ENCODE assay signal across 16 cellular contexts in the genomic region with DNA sequence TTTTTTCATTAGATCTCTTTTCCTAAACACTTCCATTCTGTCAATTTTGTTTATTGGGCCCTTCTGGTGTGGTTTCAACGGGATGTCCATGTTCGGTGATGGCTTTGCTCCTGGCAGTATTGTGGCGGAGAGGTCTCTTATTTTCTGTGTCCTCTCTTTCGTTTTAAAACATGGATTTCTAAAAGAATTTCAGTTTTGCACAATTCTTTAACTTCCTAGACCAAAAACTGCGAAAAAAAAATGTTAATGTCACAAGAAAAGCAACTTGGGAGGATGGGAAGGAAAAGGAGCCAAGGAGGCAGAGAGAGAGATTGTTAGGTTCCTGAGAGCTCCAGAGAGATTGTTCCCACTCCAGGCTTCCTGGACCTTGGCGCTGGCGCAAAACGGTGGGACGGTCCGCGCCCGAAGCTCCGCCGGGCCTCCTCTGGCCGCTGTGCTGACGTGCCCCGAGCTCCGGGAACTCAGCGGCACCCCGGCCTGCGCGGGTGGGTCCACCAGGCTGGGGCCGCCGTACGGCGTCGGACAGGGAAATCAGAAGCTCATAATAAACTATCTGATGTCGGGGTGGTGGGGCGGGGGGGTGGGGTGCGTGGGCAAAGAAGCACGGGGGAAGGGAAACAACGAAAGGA. TPM values are rescaled to one million over a fixed set of nuclear protein-coding genes. Genes with fewer than 3 reads are reported as not detected.
A peak's percentile ranks its signal among the peaks of the same experiment; 100 is the strongest.
DNase-seq lines count a peak whose midpoint lies in the region; ATAC-seq and TF ChIP-seq lines count a peak whose summit lies in the region.
"Had no signal": no experiment of that assay in that cellular context is flagged by ENCODE, and none has a peak within 500 bp of the region (broad histone marks: within the 10 kb centered on the region; RNA-seq: fewer than 3 reads in every experiment).

No MANE protein-coding gene starts in this region.

- DNase-seq in right cardiac atrium: no peak
- DNase-seq in right atrium auricular region (ENCODE audit: low spot score): no peak
- DNase-seq in activated CD8-positive, alpha-beta T cell treated with anti-CD3 and anti-CD28 coated beads for 36 hours: no peak
- DNase-seq in thoracic aorta (ENCODE audit: low spot score): no peak
- no peak for DNase-seq in DMS 273 (lab: John Stamatoyannopoulos, UW; ENCODE audit: unreplicated experiment)
- no peak for DNase-seq in NCI-H69 (lab: John Stamatoyannopoulos, UW)
- DNase-seq: erythroblast; NCI-H1694; stimulated activated CD4-positive, alpha-beta T cell treated with anti-CD3 and anti-CD28 coated beads, Interleukin-12 subunit alpha, Interleukin-12 subunit beta, amount 100 ng/mL, for 4 hours; SW 1271 had no signal

- no peaks in the 10 kb centered on the region for H3K9me3 Mint-ChIP-seq in activated CD8-positive, alpha-beta T cell treated with anti-CD3 and anti-CD28 coated beads for 36 hours

- POLR2A ChIA-PET in activated CD8-positive, alpha-beta T cell treated with anti-CD3 and anti-CD28 coated beads for 36 hours (lab: Charles Lee): no interaction called here

- no peak overlapping the region for H3K9ac ChIP-seq in iPS-18a (ENCODE audit: low read length)
- H3K9ac ChIP-seq: BLaER1 had no signal

- H3K27ac Mint-ChIP-seq in activated CD8-positive, alpha-beta T cell treated with anti-CD3 and anti-CD28 coated beads for 36 hours: no peak overlapping the region

- WGBS in right cardiac atrium: 6% methylated on average over 32 of the region's 32 CpGs

- CTCF ChIA-PET in activated CD8-positive, alpha-beta T cell treated with anti-CD3 and anti-CD28 coated beads for 36 hours (lab: Charles Lee): interaction anchor here (0.6 to 2.0 kb wide), 6 partner anchors 9 to 418 kb away, joined by 3 to 4 read pairs (median 3); no protein-coding TSS in a partner anchor

- H3K27me3 ChIP-seq in right cardiac atrium (ENCODE audit: control insufficient read depth, insufficient read depth) (no peaks in the 10 kb centered on the region), right atrium auricular region (peaks cover 60 to 68% of the 10 kb centered on the region in 2 donors), iPS-18a (ENCODE audit: control insufficient read depth, insufficient read depth, low read length) (peaks cover 100% of the 10 kb centered on the region), thoracic aorta (replicated peaks; ENCODE audit: insufficient read depth) (peaks cover 40% of the 10 kb centered on the region)

- intact Hi-C loops in right cardiac atrium (cut with DNase I): no loop called here
- intact Hi-C loops in activated CD8-positive, alpha-beta T cell treated with anti-CD3 and anti-CD28 coated beads for 36 hours (cut with micrococcal nuclease): no loop called here

- ATAC-seq in right cardiac atrium (peak in 1 of 2 donors; percentile 31), thoracic aorta (ENCODE audit: insufficient number of reproducible peaks, low FRiP score, low read depth) (no peak), HG03565 (IDR thresholded peaks at IDR 0.05; ENCODE audit: unreplicated experiment) (no peak)
- no peak for ATAC-seq in activated CD8-positive, alpha-beta T cell treated with anti-CD3 and anti-CD28 coated beads for 36 hours

- peak overlapping the region; percentile 18 for H3K4me3 ChIP-seq in right cardiac atrium (ENCODE audit: low read length)
- H3K4me3 ChIP-seq in right atrium auricular region: no peak overlapping the region
- H3K4me3 ChIP-seq in iPS-18a (ENCODE audit: low read length): peak overlapping the region; percentile 65
- peak overlapping the region; percentile 29 for H3K4me3 ChIP-seq in thoracic aorta
- H3K4me3 ChIP-seq: BLaER1, HAP-1 had no signal

- no peaks in the 10 kb centered on the region for H3K36me3 Mint-ChIP-seq in activated CD8-positive, alpha-beta T cell treated with anti-CD3 and anti-CD28 coated beads for 36 hours (ENCODE audit: low read depth)

- no peak for TF ChIP-seq CTCF in right atrium auricular region (IDR thresholded peaks at IDR 0.05)
- TF ChIP-seq CTCF in activated CD8-positive, alpha-beta T cell treated with anti-CD3 and anti-CD28 coated beads for 36 hours (IDR thresholded peaks at IDR 0.05): no peak
- TF ChIP-seq CTCF in thoracic aorta (IDR thresholded peaks at IDR 0.05): no peak

- H3K27me3 Mint-ChIP-seq in activated CD8-positive, alpha-beta T cell treated with anti-CD3 and anti-CD28 coated beads for 36 hours: peaks cover 86% of the 10 kb centered on the region

- no peaks in the 10 kb centered on the region for H3K36me3 ChIP-seq in right atrium auricular region
- no peaks in the 10 kb centered on the region for H3K36me3 ChIP-seq in iPS-18a (ENCODE audit: control insufficient read depth, low read depth, low read length)
- no peaks in the 10 kb centered on the region for H3K36me3 ChIP-seq in thoracic aorta
- H3K36me3 ChIP-seq: BLaER1, breast epithelium, HAP-1 had no signal

- H3K9me3 ChIP-seq in right cardiac atrium (ENCODE audit: control insufficient read depth, low read length): no peaks in the 10 kb centered on the region
- no peaks in the 10 kb centered on the region for H3K9me3 ChIP-seq in right atrium auricular region
- H3K9me3 ChIP-seq in iPS-18a (ENCODE audit: control insufficient read depth, low read depth, low read length): no peaks in the 10 kb centered on the region
- no peaks in the 10 kb centered on the region for H3K9me3 ChIP-seq in thoracic aorta
- H3K9me3 ChIP-seq: breast epithelium, HAP-1 had no signal

- peaks cover 57% of the 10 kb centered on the region for H3K4me1 Mint-ChIP-seq in activated CD8-positive, alpha-beta T cell treated with anti-CD3 and anti-CD28 coated beads for 36 hours (ENCODE audit: low read depth)

- H3K4me1 ChIP-seq in right cardiac atrium (ENCODE audit: control insufficient read depth, insufficient read depth, low read length) (peaks cover 2% of the 10 kb centered on the region), right atrium auricular region (peaks cover 0 to 39% of the 10 kb centered on the region in 2 donors), iPS-18a (ENCODE audit: control insufficient read depth, low read depth, low read length) (peaks cover 52% of the 10 kb centered on the region), thoracic aorta (ENCODE audit: control insufficient read depth in 1 of 2, low read depth in 2 of 2) (peaks cover 0 to 47% of the 10 kb centered on the region in 2 donors)
- H3K4me1 ChIP-seq: BLaER1, HAP-1 had no signal

- peak overlapping the region; percentile 61 for H3K4me3 Mint-ChIP-seq in activated CD8-positive, alpha-beta T cell treated with anti-CD3 and anti-CD28 coated beads for 36 hours

- H3K27ac ChIP-seq in right cardiac atrium (ENCODE audit: low read length): no peak overlapping the region
- H3K27ac ChIP-seq in right atrium auricular region: no peak overlapping the region
- H3K27ac ChIP-seq in iPS-18a (ENCODE audit: low read length): no peak overlapping the region
- no peak overlapping the region for H3K27ac ChIP-seq in thoracic aorta
- H3K27ac ChIP-seq: BLaER1, breast epithelium had no signal

RNA-seq across cellular contexts. Expression of a gene that starts 0.9 kb away (rescaled TPM):
- total RNA-seq in right cardiac atrium: not detected
- polyA plus RNA-seq in right cardiac atrium: not detected
- not detected for total RNA-seq in right atrium auricular region
- total RNA-seq in activated CD8-positive, alpha-beta T cell treated with anti-CD3 and anti-CD28 coated beads for 36 hours: under 1 TPM; 0.61 to 0.67 TPM
- not detected for total RNA-seq in thoracic aorta
- total RNA-seq: breast epithelium, myocyte had no signal

Comparison
In these comparisons a context has a peak if more than half of its experiments do, and no peak if none do; other contexts are left out.
1. H3K4me3 ChIP-seq: peak in right cardiac atrium (single experiment), iPS-18a (single experiment) and thoracic aorta (single experiment); none in right atrium auricular region (0 of 2).